In genomic region chr12:53752192-53752601, GRCh38 we compare ENCODE assay signal across 18 cellular contexts. TPM values are rescaled to one million over a fixed set of nuclear protein-coding genes. Genes with fewer than 3 reads are reported as not detected.
DNase-seq lines count a peak whose midpoint lies in the region; ATAC-seq and TF ChIP-seq lines count a peak whose summit lies in the region.
"Had no signal": no experiment of that assay in that cellular context is flagged by ENCODE, and none has a peak within 500 bp of the region (broad histone marks: within the 10 kb centered on the region; RNA-seq: fewer than 3 reads in every experiment).

No MANE protein-coding gene starts in this region.

- no peak overlapping the region for H3K4me3 Mint-ChIP-seq in osteocyte (ENCODE audit: unreplicated experiment)
- H3K4me3 Mint-ChIP-seq: activated CD8-positive, alpha-beta T cell treated with anti-CD3 and anti-CD28 coated beads for 36 hours had no signal

- CTCF ChIA-PET in SK-N-SH (lab: Yijun Ruan, JAX), result interaction anchor here (0.6 to 10.5 kb wide), 11 partner anchors 9 to 233 kb away, joined by 3 to 90 read pairs (median 3); partner anchors contain the start of gene HOXC10

- H4K20me1 ChIP-seq in SK-N-SH (ENCODE audit: insufficient read depth), result no peaks in the 10 kb centered on the region

- H2AFZ ChIP-seq in SK-N-SH (ENCODE audit: low read depth), result no peak overlapping the region

- peak overlapping the region; percentile 74; the same call in 1 of the 2 replicates for H3K4me2 ChIP-seq in SK-N-SH

- no peaks in the 10 kb centered on the region for H3K9me3 Mint-ChIP-seq in osteocyte (ENCODE audit: unreplicated experiment)
- H3K9me3 Mint-ChIP-seq: activated CD8-positive, alpha-beta T cell treated with anti-CD3 and anti-CD28 coated beads for 36 hours had no signal

- DNase-seq in SK-N-SH, result no peak
- DNase-seq in cerebellar cortex (ENCODE audit: low spot score), result peak; percentile 60
- DNase-seq in transverse colon, result no peak
- DNase-seq in osteocyte (ENCODE audit: extremely low spot score, unreplicated experiment), result no peak
- DNase-seq: activated naive CD4-positive, alpha-beta T cell; cerebellar nuclear complex; NCI-H510A; testis had no signal

- ATAC-seq in SK-N-SH treated with all-trans-retinoic acid at 6 μM for 48 hours, result no peak
- ATAC-seq in HG02588 (IDR thresholded peaks at IDR 0.05; ENCODE audit: unreplicated experiment), result no peak
- no peak for ATAC-seq in HG03460 (IDR thresholded peaks at IDR 0.05; ENCODE audit: unreplicated experiment)

- no peaks in the 10 kb centered on the region for H3K79me2 ChIP-seq in SK-N-SH (ENCODE audit: insufficient read depth)

- peaks cover 87% of the 10 kb centered on the region for H3K27me3 ChIP-seq in SK-N-SH (ENCODE audit: insufficient read depth)
- H3K27me3 ChIP-seq in transverse colon, result peaks cover 95% of the 10 kb centered on the region
- H3K27me3 ChIP-seq: testis had no signal

- POLR2A ChIA-PET in SK-N-SH (lab: Yijun Ruan, JAX), result no interaction called here

- TF ChIP-seq CTCF in SK-N-SH (IDR thresholded peaks at IDR 0.05) (no peak), transverse colon (IDR thresholded peaks at IDR 0.05) (no peak), osteocyte (IDR thresholded peaks at IDR 0.05) (no peak)

- no peak overlapping the region for H3K27ac ChIP-seq in SK-N-SH (ENCODE audit: low read depth in 2 of 2, low read length in 1 of 2)
- H3K27ac ChIP-seq in mesodermal cell (ENCODE audit: low read depth, low read length, severe bottlenecking), result no peak overlapping the region
- H3K27ac ChIP-seq in transverse colon, result no peak overlapping the region
- H3K27ac ChIP-seq: testis had no signal

- H3K4me3 ChIP-seq in SK-N-SH (ENCODE audit: low read depth in 2 of 2, low read length in 1 of 2), result no peak overlapping the region
- peak overlapping the region; percentile 38 for H3K4me3 ChIP-seq in mesodermal cell (ENCODE audit: extremely low read depth, insufficient read depth, low read length, poor library complexity, severe bottlenecking)
- H3K4me3 ChIP-seq in transverse colon, result peak overlapping the region in 3 of 4 donors; percentile 36 to 51 (median 38)

- H3K9me3 ChIP-seq in SK-N-SH, result no peaks in the 10 kb centered on the region
- no peaks in the 10 kb centered on the region for H3K9me3 ChIP-seq in mesodermal cell (ENCODE audit: control insufficient read depth, low read length)
- H3K9me3 ChIP-seq in transverse colon, result no peaks in the 10 kb centered on the region
- H3K9me3 ChIP-seq: testis had no signal

- intact Hi-C loops in transverse colon (cut with DNase I; ENCODE audit: low total_unique reads), result no loop called here

- peaks cover 16% of the 10 kb centered on the region for H3K27me3 Mint-ChIP-seq in osteocyte (ENCODE audit: unreplicated experiment)
- H3K27me3 Mint-ChIP-seq: activated CD8-positive, alpha-beta T cell treated with anti-CD3 and anti-CD28 coated beads for 36 hours had no signal

- in situ Hi-C loops in transverse colon (cut with MboI; ENCODE audit: low pct_ligation_motif_present in 1 of 4, low pct_unique_long_range_greater_than_20kb in 1 of 4, low sequenced_read_pairs in 3 of 4), result loop anchor here in 1 of 4 donors (25.0 kb wide), 1 partner anchor 435 kb away; the partner anchor contains the start of gene SMUG1

- TF ChIP-seq POLR2A in transverse colon (IDR thresholded peaks at IDR 0.05), result no peak

- TF ChIP-seq RAD21 in SK-N-SH (IDR thresholded peaks at IDR 0.05; ENCODE audit: low read length), result no peak

- no peaks in the 10 kb centered on the region for H3K36me3 ChIP-seq in SK-N-SH (replicated peaks in 1 of 2; ENCODE audit: control insufficient read depth in 1 of 2, insufficient read depth in 2 of 2, low read length in 1 of 2)
- no peaks in the 10 kb centered on the region for H3K36me3 ChIP-seq in mesodermal cell (ENCODE audit: control insufficient read depth, insufficient read depth, low read length)
- H3K36me3 ChIP-seq in transverse colon, result no peaks in the 10 kb centered on the region

- no peak overlapping the region for H3K27ac Mint-ChIP-seq in osteocyte (ENCODE audit: unreplicated experiment)

- H3F3A ChIP-seq in SK-N-SH (replicated peaks; ENCODE audit: insufficient read depth), result no peaks in the 10 kb centered on the region

- H3K9ac ChIP-seq in SK-N-SH, result no peak overlapping the region

- H3K36me3 Mint-ChIP-seq in osteocyte (ENCODE audit: unreplicated experiment), result no peaks in the 10 kb centered on the region

- peaks cover 9% of the 10 kb centered on the region for H3K4me1 Mint-ChIP-seq in osteocyte (ENCODE audit: unreplicated experiment)

- TF ChIP-seq EP300 in SK-N-SH (IDR thresholded peaks at IDR 0.05; ENCODE audit: borderline replicate concordance in 1 of 2, low read depth in 1 of 2, low read length in 1 of 2) (no peak), transverse colon (IDR thresholded peaks at IDR 0.05; ENCODE audit: low read depth) (no peak)

- H3K4me1 ChIP-seq in SK-N-SH (ENCODE audit: control insufficient read depth in 1 of 2, insufficient read depth in 2 of 2, low read depth in 1 of 2, low read length in 1 of 2) (peaks cover 9 to 11% of the 10 kb centered on the region in 2 experiments; a peak in 1 of 4 replicates), mesodermal cell (ENCODE audit: control insufficient read depth, insufficient read depth, low read length, poor library complexity, severe bottlenecking) (peaks cover 27% of the 10 kb centered on the region), transverse colon (peaks cover 12 to 26% (median 18%) of the 10 kb centered on the region in 4 donors)

- 58% methylated on average over 13 of the region's 13 CpGs for WGBS in SK-N-SH (ENCODE audit: low lambda C conversion rate)
- 12 to 30% methylated on average over 9 to 10 of the region's 13 CpGs for WGBS in mesodermal cell (ENCODE audit: insufficient coverage in 2 of 2), 2 experiments
- WGBS in transverse colon (ENCODE audit: low coverage in 1 of 2), 2 donors, result 20 to 54% methylated on average over 1 to 13 of the region's 13 CpGs

- H3K9me2 ChIP-seq in SK-N-SH, result no peaks in the 10 kb centered on the region

TF ChIP-seq in SK-N-SH, 30 proteins besides CTCF, POLR2A, EP300 and RAD21:
- TF ChIP-seq SIN3A (IDR thresholded peaks at IDR 0.05; ENCODE audit: borderline replicate concordance, low read depth, low read length), result no peak
- TF ChIP-seq FOSL2 (IDR thresholded peaks at IDR 0.05; ENCODE audit: borderline replicate concordance, low read depth), result no peak
- no peak for TF ChIP-seq JUND (IDR thresholded peaks at IDR 0.05)
- TF ChIP-seq GABPA (IDR thresholded peaks at IDR 0.05; ENCODE audit: low read depth), result no peak
- TF ChIP-seq YY1 (IDR thresholded peaks at IDR 0.05; ENCODE audit: low read depth), result no peak

TF ChIP-seq in SK-N-SH treated with all-trans-retinoic acid at 6 μM for 48 hours, 23 proteins besides CTCF, POLR2A, EP300 and RAD21:
- no peak for TF ChIP-seq CSDC2 (CRISPR knock-in tag; IDR thresholded peaks at IDR 0.05)

RNA-seq across cellular contexts. Expression of gene CISTR, which starts 0.4 kb away (rescaled TPM):
- polyA plus RNA-seq in SK-N-SH (2012; rRNA removed), result not detected in 2 replicates
- not detected in 2 replicates for polyA plus RNA-seq in SK-N-SH (2012; cell fraction: cytosol; rRNA removed)
- polyA plus RNA-seq in SK-N-SH (2012; cell fraction: nucleus; rRNA removed), result not detected in 2 replicates
- polyA plus RNA-seq in mesodermal cell (2013, experiment 1 of 2), result not detected
- not detected for polyA plus RNA-seq in mesodermal cell (2013, experiment 2 of 2)
- not detected for total RNA-seq in transverse colon
- total RNA-seq in osteocyte, result not detected in 2 replicates
- total RNA-seq: activated CD8-positive, alpha-beta T cell treated with anti-CD3 and anti-CD28 coated beads for 36 hours; H4; HT-29; myocyte; RPMI7951; skeletal muscle tissue; testis had no signal

RNA-seq across cellular contexts. Expression of gene CALCOCO1, which starts 24.9 kb away (rescaled TPM):
- polyA plus RNA-seq in SK-N-SH (2012; rRNA removed), result 72.1 and 130 TPM in 2 replicates
- polyA plus RNA-seq in SK-N-SH (2012; cell fraction: cytosol; rRNA removed), result 43.0 and 60.7 TPM in 2 replicates
- 261 and 365 TPM in 2 replicates for polyA plus RNA-seq in SK-N-SH (2012; cell fraction: nucleus; rRNA removed)
- polyA plus RNA-seq in mesodermal cell (2013, experiment 1 of 2), result 98.6 TPM
- polyA plus RNA-seq in mesodermal cell (2013, experiment 2 of 2), result 82.9 TPM
- total RNA-seq in transverse colon (100 to 1,000 TPM; 118 to 186 (median 168) TPM), osteocyte (186 and 198 TPM in 2 replicates)

Comparison
In these comparisons a context has a peak if more than half of its experiments do, and no peak if none do; other contexts are left out.
1. H3K4me3 ChIP-seq: peak in mesodermal cell (single experiment) and transverse colon (3 of 4); none in SK-N-SH (0 of 2).